Comparison of ENCODE assay signal across 7 cellular contexts in genomic region chr3:186413615-186414415, GRCh38. TPM values are rescaled to one million over a fixed set of nuclear protein-coding genes. Genes with fewer than 3 reads are reported as not detected.
DNase-seq lines count a peak whose midpoint lies in the region; ATAC-seq and TF ChIP-seq lines count a peak whose summit lies in the region.

No MANE protein-coding gene starts in this region.

- TF ChIP-seq CTCF in GM20000 (IDR thresholded peaks at IDR 0.05; ENCODE audit: extremely low read depth, missing control alignments) = no peak

- DNase-seq in NOMO-1 treated with dmso at 0.1 percent for 144 hours (lab: John Stamatoyannopoulos, UW; ENCODE audit: unreplicated experiment) (peak; percentile 75), caudate nucleus (lab: John Stamatoyannopoulos, UW) (peak in 50 of 61 donors; percentile 11 to 86 (median 43)), left colon (peak; percentile 16 to 48), GM20000 (ENCODE audit: low spot score) (no peak)
- peak; percentile 33 for DNase-seq in stimulated activated CD8-positive, alpha-beta memory T cell treated with anti-CD3 and anti-CD28 coated beads, Interleukin-4, amount 100 ng/mL, for 48 hours

- intact Hi-C loops in left colon (cut with DNase I, micrococcal nuclease) = no loop called here

- peak overlapping the region; percentile 67 for H3K27ac ChIP-seq in caudate nucleus (ENCODE audit: low read depth, low read length)

- peak; percentile 61 for ATAC-seq in GM18502 (IDR thresholded peaks at IDR 0.05; ENCODE audit: poor library complexity, unreplicated experiment)
- ATAC-seq in HG03103 (IDR thresholded peaks at IDR 0.05; ENCODE audit: low read depth, unreplicated experiment) = peak; percentile 55
- peak; percentile 28 for ATAC-seq in left colon

RNA-seq across cellular contexts. Expression of gene DGKG, which starts 51.8 kb away (rescaled TPM):
- total RNA-seq in left colon = 1 to 10 TPM in 1 of 2 donors, under 1 TPM in 1; 0.49 to 1.5 TPM
